In the genomic region with DNA sequence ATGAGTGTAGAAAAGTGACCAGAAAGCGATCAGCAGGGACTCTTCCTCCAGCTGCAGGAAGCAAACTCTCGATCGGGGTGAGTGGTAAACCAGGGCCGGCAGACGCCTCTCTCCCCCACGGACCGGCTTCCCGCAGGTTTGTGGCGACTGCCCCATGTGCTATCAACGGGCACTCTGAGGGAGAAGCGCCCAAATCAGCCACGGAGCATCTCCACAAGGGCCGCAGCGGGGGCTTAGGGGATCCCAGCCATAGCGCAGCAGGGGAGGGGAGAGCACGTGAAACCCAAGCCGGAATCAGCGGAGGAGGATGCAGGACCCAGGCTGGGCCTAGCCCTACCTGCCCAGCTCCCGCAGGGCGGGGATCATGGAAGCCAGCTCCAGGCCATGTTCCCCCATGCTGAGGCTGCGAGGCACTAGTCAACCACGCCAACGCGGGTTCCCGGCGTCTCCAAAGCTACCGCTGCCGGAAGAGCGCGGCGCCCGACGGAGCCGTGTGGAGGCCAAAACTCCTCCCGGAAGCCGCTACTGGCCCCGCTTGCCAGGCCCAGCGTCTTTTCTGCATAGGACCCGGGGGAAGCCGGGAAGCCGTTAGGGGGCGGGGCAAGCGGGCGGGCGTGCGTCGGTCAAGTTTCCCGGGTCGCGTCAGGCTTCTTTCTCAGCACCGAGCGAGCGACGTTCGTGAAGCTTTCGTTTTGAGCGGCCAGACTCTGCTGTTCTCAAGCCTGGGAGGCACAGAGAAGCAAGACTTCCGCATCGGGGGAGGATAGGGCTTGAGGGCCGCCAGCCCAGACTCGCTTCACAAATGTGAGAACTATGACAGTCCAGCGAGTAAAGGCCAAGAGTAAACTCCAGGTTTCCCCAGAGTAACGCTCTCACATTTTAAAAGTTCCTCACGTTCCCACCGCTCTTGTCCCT, we compare ENCODE assay signal across 1 cellular context.
TF ChIP-seq lines count a peak whose summit lies in the region.

A gene (minus strand): TSS at position 425 of the 915 bp plus-strand sequence. CDS start 29 bp downstream, at position 396.

TF ChIP-seq in WTC11, 78 proteins besides CTCF, POLR2A, EP300 and RAD21 (continued from another document):
- TF ChIP-seq, protein P1, sequence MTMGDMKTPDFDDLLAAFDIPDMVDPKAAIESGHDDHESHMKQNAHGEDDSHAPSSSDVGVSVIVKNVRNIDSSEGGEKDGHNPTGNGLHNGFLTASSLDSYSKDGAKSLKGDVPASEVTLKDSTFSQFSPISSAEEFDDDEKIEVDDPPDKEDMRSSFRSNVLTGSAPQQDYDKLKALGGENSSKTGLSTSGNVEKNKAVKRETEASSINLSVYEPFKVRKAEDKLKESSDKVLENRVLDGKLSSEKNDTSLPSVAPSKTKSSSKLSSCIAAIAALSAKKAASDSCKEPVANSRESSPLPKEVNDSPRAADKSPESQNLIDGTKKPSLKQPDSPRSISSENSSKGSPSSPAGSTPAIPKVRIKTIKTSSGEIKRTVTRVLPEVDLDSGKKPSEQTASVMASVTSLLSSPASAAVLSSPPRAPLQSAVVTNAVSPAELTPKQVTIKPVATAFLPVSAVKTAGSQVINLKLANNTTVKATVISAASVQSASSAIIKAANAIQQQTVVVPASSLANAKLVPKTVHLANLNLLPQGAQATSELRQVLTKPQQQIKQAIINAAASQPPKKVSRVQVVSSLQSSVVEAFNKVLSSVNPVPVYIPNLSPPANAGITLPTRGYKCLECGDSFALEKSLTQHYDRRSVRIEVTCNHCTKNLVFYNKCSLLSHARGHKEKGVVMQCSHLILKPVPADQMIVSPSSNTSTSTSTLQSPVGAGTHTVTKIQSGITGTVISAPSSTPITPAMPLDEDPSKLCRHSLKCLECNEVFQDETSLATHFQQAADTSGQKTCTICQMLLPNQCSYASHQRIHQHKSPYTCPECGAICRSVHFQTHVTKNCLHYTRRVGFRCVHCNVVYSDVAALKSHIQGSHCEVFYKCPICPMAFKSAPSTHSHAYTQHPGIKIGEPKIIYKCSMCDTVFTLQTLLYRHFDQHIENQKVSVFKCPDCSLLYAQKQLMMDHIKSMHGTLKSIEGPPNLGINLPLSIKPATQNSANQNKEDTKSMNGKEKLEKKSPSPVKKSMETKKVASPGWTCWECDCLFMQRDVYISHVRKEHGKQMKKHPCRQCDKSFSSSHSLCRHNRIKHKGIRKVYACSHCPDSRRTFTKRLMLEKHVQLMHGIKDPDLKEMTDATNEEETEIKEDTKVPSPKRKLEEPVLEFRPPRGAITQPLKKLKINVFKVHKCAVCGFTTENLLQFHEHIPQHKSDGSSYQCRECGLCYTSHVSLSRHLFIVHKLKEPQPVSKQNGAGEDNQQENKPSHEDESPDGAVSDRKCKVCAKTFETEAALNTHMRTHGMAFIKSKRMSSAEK (CRISPR knock-in tag; IDR thresholded peaks at IDR 0.05; ENCODE audit: borderline replicate concordance): no peak
- TF ChIP-seq, protein P2, sequence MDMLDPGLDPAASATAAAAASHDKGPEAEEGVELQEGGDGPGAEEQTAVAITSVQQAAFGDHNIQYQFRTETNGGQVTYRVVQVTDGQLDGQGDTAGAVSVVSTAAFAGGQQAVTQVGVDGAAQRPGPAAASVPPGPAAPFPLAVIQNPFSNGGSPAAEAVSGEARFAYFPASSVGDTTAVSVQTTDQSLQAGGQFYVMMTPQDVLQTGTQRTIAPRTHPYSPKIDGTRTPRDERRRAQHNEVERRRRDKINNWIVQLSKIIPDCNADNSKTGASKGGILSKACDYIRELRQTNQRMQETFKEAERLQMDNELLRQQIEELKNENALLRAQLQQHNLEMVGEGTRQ (CRISPR knock-in tag; IDR thresholded peaks at IDR 0.05): peak; percentile 39; the same call in 1 of the 2 replicates
- TF ChIP-seq, protein P3, sequence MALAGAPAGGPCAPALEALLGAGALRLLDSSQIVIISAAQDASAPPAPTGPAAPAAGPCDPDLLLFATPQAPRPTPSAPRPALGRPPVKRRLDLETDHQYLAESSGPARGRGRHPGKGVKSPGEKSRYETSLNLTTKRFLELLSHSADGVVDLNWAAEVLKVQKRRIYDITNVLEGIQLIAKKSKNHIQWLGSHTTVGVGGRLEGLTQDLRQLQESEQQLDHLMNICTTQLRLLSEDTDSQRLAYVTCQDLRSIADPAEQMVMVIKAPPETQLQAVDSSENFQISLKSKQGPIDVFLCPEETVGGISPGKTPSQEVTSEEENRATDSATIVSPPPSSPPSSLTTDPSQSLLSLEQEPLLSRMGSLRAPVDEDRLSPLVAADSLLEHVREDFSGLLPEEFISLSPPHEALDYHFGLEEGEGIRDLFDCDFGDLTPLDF (CRISPR knock-in tag; IDR thresholded peaks at IDR 0.05): peak; percentile 84
- TF ChIP-seq TP53 (CRISPR knock-in tag; IDR thresholded peaks at IDR 0.05) (peak; percentile 90), NFE2L1 (CRISPR knock-in tag; IDR thresholded peaks at IDR 0.05) (peak; percentile 86), ETV6 (CRISPR knock-in tag; IDR thresholded peaks at IDR 0.05) (peak; percentile 98), ZNF263 (CRISPR knock-in tag; IDR thresholded peaks at IDR 0.05; ENCODE audit: low read depth) (no peak), HMGA2 (CRISPR knock-in tag; IDR thresholded peaks at IDR 0.05) (no peak), GTF2I (CRISPR knock-in tag; conservative IDR thresholded peaks at IDR 0.05) (no peak)
- TF ChIP-seq, protein P4, sequence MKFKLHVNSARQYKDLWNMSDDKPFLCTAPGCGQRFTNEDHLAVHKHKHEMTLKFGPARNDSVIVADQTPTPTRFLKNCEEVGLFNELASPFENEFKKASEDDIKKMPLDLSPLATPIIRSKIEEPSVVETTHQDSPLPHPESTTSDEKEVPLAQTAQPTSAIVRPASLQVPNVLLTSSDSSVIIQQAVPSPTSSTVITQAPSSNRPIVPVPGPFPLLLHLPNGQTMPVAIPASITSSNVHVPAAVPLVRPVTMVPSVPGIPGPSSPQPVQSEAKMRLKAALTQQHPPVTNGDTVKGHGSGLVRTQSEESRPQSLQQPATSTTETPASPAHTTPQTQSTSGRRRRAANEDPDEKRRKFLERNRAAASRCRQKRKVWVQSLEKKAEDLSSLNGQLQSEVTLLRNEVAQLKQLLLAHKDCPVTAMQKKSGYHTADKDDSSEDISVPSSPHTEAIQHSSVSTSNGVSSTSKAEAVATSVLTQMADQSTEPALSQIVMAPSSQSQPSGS (CRISPR knock-in tag; IDR thresholded peaks at IDR 0.05; ENCODE audit: borderline replicate concordance, low read depth): no peak
